In the genomic region with DNA sequence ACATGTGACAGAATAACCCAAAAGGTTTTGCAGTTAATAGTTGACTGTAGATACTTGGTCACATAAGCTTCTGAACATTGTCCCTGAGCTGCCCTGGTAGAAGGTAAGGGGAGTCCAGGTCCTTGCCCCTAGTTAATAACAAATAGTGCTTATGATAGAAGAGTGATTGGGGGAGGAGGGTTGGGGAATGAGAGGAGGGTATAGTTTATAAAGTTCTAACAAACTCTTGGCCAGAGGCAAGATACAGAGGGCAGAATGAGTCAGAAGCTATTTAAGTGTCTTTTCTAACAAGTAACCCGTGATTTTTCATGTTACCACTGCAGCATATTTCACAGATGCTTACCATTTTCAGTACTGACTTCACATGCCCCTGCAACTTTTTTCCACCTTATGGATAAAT, we compare ENCODE assay signal across 18 cellular contexts. TPM values are rescaled to one million over a fixed set of nuclear protein-coding genes. Genes with fewer than 3 reads are reported as not detected.
DNase-seq lines count a peak whose midpoint lies in the region; ATAC-seq and TF ChIP-seq lines count a peak whose summit lies in the region.
"Had no signal": no experiment of that assay in that cellular context is flagged by ENCODE, and none has a peak within 500 bp of the region (broad histone marks: within the 10 kb centered on the region; RNA-seq: fewer than 3 reads in every experiment).

No MANE protein-coding gene starts in this region.

- peaks cover 0 to 30% (median 10%) of the 10 kb centered on the region in 4 donors for H3K36me3 ChIP-seq in right lobe of liver

- POLR2A ChIA-PET in CD4-positive, alpha-beta T cell (lab: Charles Lee), result no interaction called here

- TF ChIP-seq CTCF in AG10803 (conservative IDR thresholded peaks at IDR 0.05; ENCODE audit: low read length), result no peak
- TF ChIP-seq CTCF in chondrocyte (IDR thresholded peaks at IDR 0.05), result no peak
- no peak for TF ChIP-seq CTCF in right lobe of liver (IDR thresholded peaks at IDR 0.05)
- no peak for TF ChIP-seq CTCF in CD4-positive, alpha-beta T cell (IDR thresholded peaks at IDR 0.05)

- H3K27ac Mint-ChIP-seq in chondrocyte (ENCODE audit: unreplicated experiment), result peak overlapping the region; percentile 89
- no peak overlapping the region for H3K27ac Mint-ChIP-seq in CD4-positive, alpha-beta T cell

- peaks cover 38% of the 10 kb centered on the region for H3K36me3 Mint-ChIP-seq in chondrocyte (ENCODE audit: low read depth)
- peaks cover 40% of the 10 kb centered on the region for H3K36me3 Mint-ChIP-seq in CD4-positive, alpha-beta T cell (ENCODE audit: low read depth)

- no peak overlapping the region for H3K4me3 ChIP-seq in AG10803 (ENCODE audit: low read length)
- no peak overlapping the region for H3K4me3 ChIP-seq in right lobe of liver
- H3K4me3 ChIP-seq: HAP-1 had no signal

- intact Hi-C loops in right lobe of liver (cut with DNase I), result no loop called here
- intact Hi-C loops in CD4-positive, alpha-beta T cell (cut with DNase I, micrococcal nuclease), result no loop called here

- CTCF ChIA-PET in CD4-positive, alpha-beta T cell (lab: Charles Lee), result interaction anchor here (1.2 kb wide), 1 partner anchor 14 kb away, joined by 3 read pairs; no protein-coding TSS in a partner anchor

- peak overlapping the region in 1 of 3 donors; percentile 72 for H3K27ac ChIP-seq in right lobe of liver
- H3K27ac ChIP-seq in CD4-positive, alpha-beta T cell (ENCODE audit: low read depth, low read length), result no peak overlapping the region

- DNase-seq in AG10803 (ENCODE audit: low read depth) (peak; percentile 47), chondrocyte (ENCODE audit: low spot score) (no peak), right lobe of liver (peak in 1 of 3 donors; percentile 52), D341Med (ENCODE audit: low spot score) (no peak)
- no peak for DNase-seq in CD4-positive, alpha-beta T cell
- DNase-seq in stimulated activated CD4-positive, alpha-beta T cell treated with anti-CD3 and anti-CD28 coated beads, Interleukin-2, amount 100 ng/mL, for 24 hours, result no peak
- DNase-seq: activated CD8-positive, alpha-beta T cell treated with anti-CD3 and anti-CD28 coated beads for 36 hours; AML-193; caudate nucleus; MM.1S; occipital lobe; SHP77; stimulated activated CD4-positive, alpha-beta T cell treated with anti-CD3 and anti-CD28 coated beads, Interleukin-12 subunit alpha, Interleukin-12 subunit beta, amount 100 ng/mL, for 4 hours had no signal

- WGBS in right lobe of liver (ENCODE audit: insufficient coverage, low coverage, low lambda C conversion rate, missing lambda C conversion rate), result 38% methylated on average over 1 of the region's 1 CpG

- TF ChIP-seq POLR2A in right lobe of liver (IDR thresholded peaks at IDR 0.05), result no peak

- H3K9me3 Mint-ChIP-seq in chondrocyte (ENCODE audit: low read depth), result peaks cover 11% of the 10 kb centered on the region
- peaks cover 4% of the 10 kb centered on the region for H3K9me3 Mint-ChIP-seq in CD4-positive, alpha-beta T cell
- H3K9me3 Mint-ChIP-seq: activated CD8-positive, alpha-beta T cell treated with anti-CD3 and anti-CD28 coated beads for 36 hours had no signal

- no peaks in the 10 kb centered on the region for H3K27me3 Mint-ChIP-seq in chondrocyte (ENCODE audit: low read depth)
- no peaks in the 10 kb centered on the region for H3K27me3 Mint-ChIP-seq in CD4-positive, alpha-beta T cell
- H3K27me3 Mint-ChIP-seq: activated CD8-positive, alpha-beta T cell treated with anti-CD3 and anti-CD28 coated beads for 36 hours had no signal

- peaks cover 0 to 33% (median 3%) of the 10 kb centered on the region in 4 donors for H3K4me1 ChIP-seq in right lobe of liver
- H3K4me1 ChIP-seq: HAP-1 had no signal

- H3K27me3 ChIP-seq in right lobe of liver, result no peaks in the 10 kb centered on the region
- no peaks in the 10 kb centered on the region for H3K27me3 ChIP-seq in CD4-positive, alpha-beta T cell (ENCODE audit: control insufficient read depth, insufficient read depth, low read length)

- H3K9me3 ChIP-seq in right lobe of liver, result no peaks in the 10 kb centered on the region
- H3K9me3 ChIP-seq in CD4-positive, alpha-beta T cell (ENCODE audit: control insufficient read depth, low read length), result no peaks in the 10 kb centered on the region
- H3K9me3 ChIP-seq: HAP-1 had no signal

- ATAC-seq in HG02870 (IDR thresholded peaks at IDR 0.05; ENCODE audit: unreplicated experiment) (peak; percentile 46), right lobe of liver (peak; percentile 57 to 82 (median 74)), GM18520 (IDR thresholded peaks at IDR 0.05; ENCODE audit: unreplicated experiment) (no peak)
- no peak for ATAC-seq in CD4-positive, alpha-beta T cell (ENCODE audit: poor library complexity)
- ATAC-seq: activated CD8-positive, alpha-beta T cell treated with anti-CD3 and anti-CD28 coated beads for 36 hours had no signal

- H3K4me3 Mint-ChIP-seq in chondrocyte (ENCODE audit: unreplicated experiment), result no peak overlapping the region
- H3K4me3 Mint-ChIP-seq in CD4-positive, alpha-beta T cell, result no peak overlapping the region
- H3K4me3 Mint-ChIP-seq: activated CD8-positive, alpha-beta T cell treated with anti-CD3 and anti-CD28 coated beads for 36 hours had no signal

- peaks cover 11% of the 10 kb centered on the region for H3K4me1 Mint-ChIP-seq in chondrocyte (ENCODE audit: low read depth)
- no peaks in the 10 kb centered on the region for H3K4me1 Mint-ChIP-seq in CD4-positive, alpha-beta T cell (ENCODE audit: low read depth)

RNA-seq across cellular contexts. Expression of a gene that starts 26.7 kb away (rescaled TPM):
- 0.12 to 0.27 TPM in 2 of 3 replicates, not detected in the other for total RNA-seq in chondrocyte
- total RNA-seq in right lobe of liver, result not detected
- total RNA-seq in CD4-positive, alpha-beta T cell, result under 1 TPM in 1 of 2 experiments, not detected in 1; 0.14 TPM
- total RNA-seq: activated CD8-positive, alpha-beta T cell treated with anti-CD3 and anti-CD28 coated beads for 36 hours; endothelial cell of umbilical vein; lung microvascular endothelial cell; occipital lobe had no signal

RNA-seq across cellular contexts. Expression of a gene that starts 57.2 kb away (rescaled TPM):
- not detected in 3 replicates for total RNA-seq in chondrocyte
- not detected for total RNA-seq in right lobe of liver
- total RNA-seq in CD4-positive, alpha-beta T cell, result not detected
- total RNA-seq: activated CD8-positive, alpha-beta T cell treated with anti-CD3 and anti-CD28 coated beads for 36 hours; endothelial cell of umbilical vein; lung microvascular endothelial cell; occipital lobe had no signal

Comparison
In these comparisons a context has a peak if more than half of its experiments do, and no peak if none do; other contexts are left out.
1. ATAC-seq: peak in HG02870 (single experiment) and right lobe of liver (4 of 4); none in GM18520 (single experiment) and CD4-positive, alpha-beta T cell (single experiment).